ENCODE assay signal across 10 cellular contexts in the genomic region with DNA sequence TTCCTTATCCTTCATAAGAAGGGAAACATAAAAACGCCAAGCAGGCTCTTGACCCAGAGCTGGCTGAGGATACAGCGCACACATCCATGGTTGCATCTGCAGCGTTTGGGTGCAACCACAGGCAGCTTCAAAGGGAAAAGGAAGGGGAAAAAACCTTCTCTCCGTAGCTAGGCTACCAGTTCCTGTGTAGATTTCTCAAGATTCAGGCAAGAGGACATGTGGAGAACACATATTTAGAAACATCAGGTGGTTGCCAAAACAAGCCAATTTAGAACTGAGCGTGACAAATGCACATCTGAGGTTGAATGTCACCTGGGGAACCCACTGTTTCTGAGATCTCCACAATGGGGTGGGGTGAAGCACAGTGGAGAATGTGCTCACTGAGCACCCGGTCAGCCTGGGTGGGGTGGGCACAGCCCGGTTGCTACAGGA.
A peak's percentile ranks its signal among the peaks of the same experiment; 100 is the strongest.
DNase-seq lines count a peak whose midpoint lies in the region; ATAC-seq and TF ChIP-seq lines count a peak whose summit lies in the region.
"Had no signal": no experiment of that assay in that cellular context is flagged by ENCODE, and none has a peak within 500 bp of the region (broad histone marks: within the 10 kb centered on the region; RNA-seq: fewer than 3 reads in every experiment).

No MANE protein-coding gene starts in this region.

- TF ChIP-seq CTCF in neutrophil (IDR thresholded peaks at IDR 0.05), result no peak

- peaks cover 26 to 61% of the 10 kb centered on the region in 2 experiments for H3K4me1 ChIP-seq in neutrophil (ENCODE audit: control insufficient read depth in 1 of 2, insufficient read depth in 1 of 2, low read depth in 1 of 2, low read length in 1 of 2)

- DNase-seq in activated naive CD4-positive, alpha-beta T cell treated with anti-CD3 and anti-CD28 coated beads, Interleukin-2, amount 10 ng/mL, durations not matched to agents 7 days and 5 days, result peak; percentile 64
- no peak for DNase-seq in GOT3 (lab: John Stamatoyannopoulos, UW)
- DNase-seq in RPMI8226, result no peak
- no peak for DNase-seq in NCI-H526 (lab: John Stamatoyannopoulos, UW)
- DNase-seq: islet precursor cell, MV-4-11 had no signal

- peak overlapping the region in 1 of 2 experiments; percentile 16 for H3K4me3 ChIP-seq in neutrophil (ENCODE audit: low read depth in 1 of 2, low read length in 1 of 2)

- H3K27ac Mint-ChIP-seq in activated naive CD4-positive, alpha-beta T cell treated with anti-CD3 and anti-CD28 coated beads, Interleukin-2, amount 10 ng/mL, durations not matched to agents 7 days and 5 days, result peak overlapping the region; percentile 19

- no peak overlapping the region for H3K4me3 Mint-ChIP-seq in activated naive CD4-positive, alpha-beta T cell treated with anti-CD3 and anti-CD28 coated beads, Interleukin-2, amount 10 ng/mL, durations not matched to agents 7 days and 5 days

- no peaks in the 10 kb centered on the region for H3K27me3 Mint-ChIP-seq in activated naive CD4-positive, alpha-beta T cell treated with anti-CD3 and anti-CD28 coated beads, Interleukin-2, amount 10 ng/mL, durations not matched to agents 7 days and 5 days

- H3K27me3 ChIP-seq in neutrophil, result no peaks in the 10 kb centered on the region

- ATAC-seq in GM18498 (IDR thresholded peaks at IDR 0.05; ENCODE audit: unreplicated experiment), result peak; percentile 48
- peak; percentile 48 for ATAC-seq in HG03469 (IDR thresholded peaks at IDR 0.05; ENCODE audit: unreplicated experiment)
- ATAC-seq in GM18858 (IDR thresholded peaks at IDR 0.05; ENCODE audit: unreplicated experiment), result no peak

- peak overlapping the region; percentile 56 for H3K27ac ChIP-seq in neutrophil

- no peaks in the 10 kb centered on the region for H3K9me3 Mint-ChIP-seq in activated naive CD4-positive, alpha-beta T cell treated with anti-CD3 and anti-CD28 coated beads, Interleukin-2, amount 10 ng/mL, durations not matched to agents 7 days and 5 days

- H3K36me3 ChIP-seq in neutrophil, result no peaks in the 10 kb centered on the region

- no peaks in the 10 kb centered on the region for H3K9me3 ChIP-seq in neutrophil

- CTCF ChIA-PET in activated naive CD4-positive, alpha-beta T cell treated with anti-CD3 and anti-CD28 coated beads, Interleukin-2, amount 10 ng/mL, durations not matched to agents 7 days and 5 days (lab: Charles Lee), result interaction anchor here (0.8 kb wide), 1 partner anchor 77 kb away, joined by 3 read pairs; no protein-coding TSS in a partner anchor

- peaks cover 17% of the 10 kb centered on the region for H3K4me1 Mint-ChIP-seq in activated naive CD4-positive, alpha-beta T cell treated with anti-CD3 and anti-CD28 coated beads, Interleukin-2, amount 10 ng/mL, durations not matched to agents 7 days and 5 days

- H3K36me3 Mint-ChIP-seq in activated naive CD4-positive, alpha-beta T cell treated with anti-CD3 and anti-CD28 coated beads, Interleukin-2, amount 10 ng/mL, durations not matched to agents 7 days and 5 days, result no peaks in the 10 kb centered on the region
